10 cellular contexts compared by ENCODE assay signal in genomic region chr7:130084037-130084875, GRCh38. TPM values are rescaled to one million over a fixed set of nuclear protein-coding genes. Genes with fewer than 3 reads are reported as not detected.
DNase-seq lines count a peak whose midpoint lies in the region; ATAC-seq and TF ChIP-seq lines count a peak whose summit lies in the region.
"Had no signal": no experiment of that assay in that cellular context is flagged by ENCODE, and none has a peak within 500 bp of the region (broad histone marks: within the 10 kb centered on the region; RNA-seq: fewer than 3 reads in every experiment).

No MANE protein-coding gene starts in this region.

- H3K27ac ChIP-seq in liver (ENCODE audit: low read depth in 1 of 2, low read length in 2 of 2), result no peak overlapping the region

- H3K27ac Mint-ChIP-seq in activated CD8-positive, alpha-beta T cell treated with anti-CD3 and anti-CD28 coated beads for 36 hours, result no peak overlapping the region
- no peak overlapping the region for H3K27ac Mint-ChIP-seq in Caco-2 (ENCODE audit: unreplicated experiment)
- H3K27ac Mint-ChIP-seq in T-helper 2 cell treated with Interferon-gamma antibody and Interleukin-4, amounts not matched to agents 5 μg/mL and 100 μg/mL, for 36 hours, result no peak overlapping the region
- H3K27ac Mint-ChIP-seq: naive thymus-derived CD4-positive, alpha-beta T cell had no signal

- H3K27me3 Mint-ChIP-seq in activated CD8-positive, alpha-beta T cell treated with anti-CD3 and anti-CD28 coated beads for 36 hours, result no peaks in the 10 kb centered on the region
- no peaks in the 10 kb centered on the region for H3K27me3 Mint-ChIP-seq in Caco-2 (ENCODE audit: insufficient read depth, unreplicated experiment)
- H3K27me3 Mint-ChIP-seq in T-helper 2 cell treated with Interferon-gamma antibody and Interleukin-4, amounts not matched to agents 5 μg/mL and 100 μg/mL, for 36 hours (ENCODE audit: low read depth), result no peaks in the 10 kb centered on the region
- H3K27me3 Mint-ChIP-seq: naive thymus-derived CD4-positive, alpha-beta T cell had no signal

- no TSS peak for BruUV-seq in Caco-2 (replicated peaks; lab: Mats Ljungman, UMichigan)

- peak; percentile 28 to 64 for TF ChIP-seq RAD21 in liver (IDR thresholded peaks at IDR 0.05)

- no peak overlapping the region for H3K4me3 Mint-ChIP-seq in activated CD8-positive, alpha-beta T cell treated with anti-CD3 and anti-CD28 coated beads for 36 hours
- H3K4me3 Mint-ChIP-seq in Caco-2 (ENCODE audit: unreplicated experiment), result no peak overlapping the region
- H3K4me3 Mint-ChIP-seq in T-helper 2 cell treated with Interferon-gamma antibody and Interleukin-4, amounts not matched to agents 5 μg/mL and 100 μg/mL, for 36 hours, result no peak overlapping the region
- H3K4me3 Mint-ChIP-seq: naive thymus-derived CD4-positive, alpha-beta T cell had no signal

- no peaks in the 10 kb centered on the region for H3K9me3 Mint-ChIP-seq in activated CD8-positive, alpha-beta T cell treated with anti-CD3 and anti-CD28 coated beads for 36 hours
- peaks cover 10% of the 10 kb centered on the region for H3K9me3 Mint-ChIP-seq in Caco-2 (ENCODE audit: unreplicated experiment)
- H3K9me3 Mint-ChIP-seq in T-helper 2 cell treated with Interferon-gamma antibody and Interleukin-4, amounts not matched to agents 5 μg/mL and 100 μg/mL, for 36 hours, result no peaks in the 10 kb centered on the region
- H3K9me3 Mint-ChIP-seq: naive thymus-derived CD4-positive, alpha-beta T cell had no signal

- WGBS in liver, result 94% methylated on average over 11 of the region's 11 CpGs

- H3K27me3 ChIP-seq in BJ (ENCODE audit: control insufficient read depth, insufficient read depth, low read length), result no peaks in the 10 kb centered on the region
- no peaks in the 10 kb centered on the region for H3K27me3 ChIP-seq in liver (ENCODE audit: control insufficient read depth in 4 of 4, insufficient read depth in 4 of 4, low read length in 3 of 4)
- no peaks in the 10 kb centered on the region for H3K27me3 ChIP-seq in Caco-2 (replicated peaks; ENCODE audit: control insufficient read depth, insufficient read depth, low read length)

- DNase-seq in BJ (ENCODE audit: low read depth) (no peak), glomerular visceral epithelial cell (ENCODE audit: extremely low spot score) (no peak), Caco-2 (no peak)
- DNase-seq in Jurkat, Clone E6-1 (ENCODE audit: low read depth, low spot score), result peak; percentile 22
- DNase-seq in activated CD8-positive, alpha-beta T cell treated with anti-CD3 and anti-CD28 coated beads for 36 hours, result no peak
- DNase-seq in T-helper 2 cell treated with Interferon-gamma antibody and Interleukin-4, amounts not matched to agents 5 μg/mL and 100 μg/mL, for 36 hours (ENCODE audit: low spot score), result no peak
- DNase-seq: stimulated activated naive CD8-positive, alpha-beta T cell treated with anti-CD3 and anti-CD28 coated beads, Interleukin-15, Interleukin-2, amounts not matched to agents 100 U/mL and 50 U/mL, for 24 hours had no signal

- H3K4me3 ChIP-seq in BJ (ENCODE audit: low read depth, low read length) (no peak overlapping the region), liver (ENCODE audit: low read depth in 1 of 3, low read length in 3 of 3) (no peak overlapping the region), Caco-2 (ENCODE audit: low read depth, low read length) (no peak overlapping the region)
- H3K4me3 ChIP-seq in Jurkat, Clone E6-1 (ENCODE audit: low read length), result no peak overlapping the region

- peaks cover 22% of the 10 kb centered on the region for H3K4me1 Mint-ChIP-seq in activated CD8-positive, alpha-beta T cell treated with anti-CD3 and anti-CD28 coated beads for 36 hours (ENCODE audit: low read depth)
- peaks cover 7% of the 10 kb centered on the region for H3K4me1 Mint-ChIP-seq in Caco-2 (ENCODE audit: low read depth, unreplicated experiment)
- peaks cover 6% of the 10 kb centered on the region for H3K4me1 Mint-ChIP-seq in T-helper 2 cell treated with Interferon-gamma antibody and Interleukin-4, amounts not matched to agents 5 μg/mL and 100 μg/mL, for 36 hours (ENCODE audit: low read depth)

- peaks cover 5% of the 10 kb centered on the region for H3K36me3 Mint-ChIP-seq in activated CD8-positive, alpha-beta T cell treated with anti-CD3 and anti-CD28 coated beads for 36 hours (ENCODE audit: low read depth)
- peaks cover 10% of the 10 kb centered on the region for H3K36me3 Mint-ChIP-seq in Caco-2 (ENCODE audit: insufficient read depth, unreplicated experiment)
- peaks cover 4% of the 10 kb centered on the region for H3K36me3 Mint-ChIP-seq in T-helper 2 cell treated with Interferon-gamma antibody and Interleukin-4, amounts not matched to agents 5 μg/mL and 100 μg/mL, for 36 hours (ENCODE audit: low read depth)

- H3K9me3 ChIP-seq in liver (ENCODE audit: control insufficient read depth in 4 of 4, low read length in 3 of 4) (no peaks in the 10 kb centered on the region), Caco-2 (no peaks in the 10 kb centered on the region)

- ATAC-seq in activated CD8-positive, alpha-beta T cell treated with anti-CD3 and anti-CD28 coated beads for 36 hours, result peak; percentile 55
- ATAC-seq in GM21717 (IDR thresholded peaks at IDR 0.05; ENCODE audit: unreplicated experiment), result no peak
- ATAC-seq: naive thymus-derived CD4-positive, alpha-beta T cell; stimulated activated naive CD8-positive, alpha-beta T cell treated with anti-CD3 and anti-CD28 coated beads, Interleukin-15, Interleukin-2, amounts not matched to agents 100 U/mL and 50 U/mL, for 24 hours had no signal

- POLR2A ChIA-PET in BJ (lab: Charles Lee) (no interaction called here), Caco-2 (lab: Charles Lee) (no interaction called here)
- POLR2A ChIA-PET in activated CD8-positive, alpha-beta T cell treated with anti-CD3 and anti-CD28 coated beads for 36 hours (lab: Charles Lee), result no interaction called here

- H3K4me1 ChIP-seq in liver (ENCODE audit: control insufficient read depth in 4 of 4, insufficient read depth in 4 of 4, low read length in 3 of 4) (peaks cover 0 to 7% (median 2%) of the 10 kb centered on the region in 4 donors), Caco-2 (no peaks in the 10 kb centered on the region)

- TF ChIP-seq CTCF in BJ (IDR thresholded peaks at IDR 0.05; ENCODE audit: insufficient read depth, low read depth, low read length) (peak; percentile 30), liver (IDR thresholded peaks at IDR 0.05; ENCODE audit: low read depth, low read length, missing input control) (peak; percentile 45), Caco-2 (IDR thresholded peaks at IDR 0.05; ENCODE audit: insufficient read depth in 1 of 2, low read depth in 1 of 2, low read length in 1 of 2, severe bottlenecking in 1 of 2, unreplicated experiment in 1 of 2) (peak in 1 of 2 experiments; percentile 62)
- peak; percentile 73 for TF ChIP-seq CTCF in activated CD8-positive, alpha-beta T cell treated with anti-CD3 and anti-CD28 coated beads for 36 hours (IDR thresholded peaks at IDR 0.05)

- CTCF ChIA-PET in BJ (lab: Yijun Ruan, JAX) (interaction anchor here (0.5 to 2.8 kb wide), 3 partner anchors 10 to 12 kb away, joined by 3 to 15 read pairs (median 3); no protein-coding TSS in a partner anchor), Caco-2 (lab: Charles Lee) (interaction anchor here (0.5 to 2.9 kb wide), 4 partner anchors 9 to 55 kb away, joined by 3 to 14 read pairs (median 4); partner anchors contain the start of gene KLHDC10)
- CTCF ChIA-PET in activated CD8-positive, alpha-beta T cell treated with anti-CD3 and anti-CD28 coated beads for 36 hours (lab: Charles Lee), result interaction anchor here (0.6 to 7.6 kb wide), 11 partner anchors 11 to 326 kb away, joined by 3 to 62 read pairs (median 4); partner anchors contain the start of gene KLHDC10

- H3K36me3 ChIP-seq in BJ (ENCODE audit: control insufficient read depth, insufficient read depth, low read length), result no peaks in the 10 kb centered on the region
- peaks cover 0 to 1% (median 0%) of the 10 kb centered on the region in 4 donors for H3K36me3 ChIP-seq in liver (ENCODE audit: control insufficient read depth in 4 of 4, insufficient read depth in 3 of 4, low read depth in 1 of 4, low read length in 3 of 4)
- H3K36me3 ChIP-seq in Caco-2 (ENCODE audit: control insufficient read depth, insufficient read depth, low read length), result no peaks in the 10 kb centered on the region

- intact Hi-C loops in activated CD8-positive, alpha-beta T cell treated with anti-CD3 and anti-CD28 coated beads for 36 hours (cut with micrococcal nuclease), result no loop called here
- intact Hi-C loops in Caco-2 (cut with micrococcal nuclease; ENCODE audit: unreplicated experiment), result no loop called here

- H3K9ac ChIP-seq in liver (ENCODE audit: low read depth in 1 of 2, low read length in 2 of 2), result no peak overlapping the region

TF ChIP-seq in liver, 16 proteins besides CTCF, POLR2A, EP300 and RAD21 (continues in another document):
- TF ChIP-seq EGR1 (IDR thresholded peaks at IDR 0.05; ENCODE audit: low read depth in 2 of 2), result no peak
- TF ChIP-seq TAF1 (conservative IDR thresholded peaks at IDR 0.05), result no peak
- no peak for TF ChIP-seq NR2F2 (IDR thresholded peaks at IDR 0.05)
- TF ChIP-seq ATF3 (IDR thresholded peaks at IDR 0.05), result no peak

RNA-seq across cellular contexts. Expression of gene KLHDC10, which starts 13.9 kb away (rescaled TPM):
- polyA plus RNA-seq in BJ (2011; rRNA removed) (15.9 and 23.4 TPM in 2 replicates), liver (10 to 100 TPM; 10.8 TPM)
- 14.8 and 19.7 TPM in 2 replicates for polyA minus RNA-seq in BJ (2011; rRNA and poly(A)+ RNA removed)
- polyA plus RNA-seq in Jurkat, Clone E6-1 (2012; ENCODE audit: insufficient read depth, insufficient read length), result 18.5 TPM
- total RNA-seq in activated CD8-positive, alpha-beta T cell treated with anti-CD3 and anti-CD28 coated beads for 36 hours, result 10 to 100 TPM; 12.8 to 14.3 TPM
- total RNA-seq in liver (10 to 100 TPM; 24.0 to 31.2 TPM), Caco-2 (2022) (20.3 and 22.3 TPM in 2 replicates)

RNA-seq across cellular contexts. Expression of gene ZC3HC1, which starts 33.1 kb away (rescaled TPM):
- polyA plus RNA-seq in BJ (2011; rRNA removed) (23.2 and 24.8 TPM in 2 replicates), liver (10 to 100 TPM in 1 of 2 donors, 1 to 10 TPM in 1; 7.7 to 11.3 TPM)
- 14.3 and 24.6 TPM in 2 replicates for polyA minus RNA-seq in BJ (2011; rRNA and poly(A)+ RNA removed)
- polyA plus RNA-seq in Jurkat, Clone E6-1 (2012; ENCODE audit: insufficient read depth, insufficient read length), result 36.4 TPM
- 10 to 100 TPM; 21.0 to 25.0 TPM for total RNA-seq in activated CD8-positive, alpha-beta T cell treated with anti-CD3 and anti-CD28 coated beads for 36 hours
- total RNA-seq in liver (1 to 10 TPM; 7.0 to 7.1 TPM), Caco-2 (2022) (22.7 and 26.9 TPM in 2 replicates)
